In genomic region chr5:178470693-178471025, GRCh38 we compare ENCODE assay signal across 24 cellular contexts.
"Had no signal": no experiment of that assay in that cellular context is flagged by ENCODE, and none has a peak within 500 bp of the region (broad histone marks: within the 10 kb centered on the region; RNA-seq: fewer than 3 reads in every experiment).

No MANE protein-coding gene starts in this region.

- H3K4me3 Mint-ChIP-seq: dendritic cell treated with granulocyte-macrophage colony-stimulating factor and Interleukin-4, amounts not matched to agents 40 ng/mL and 50 ng/mL, for 4 days; endodermal cell; naive thymus-derived CD8-positive, alpha-beta T cell; stimulated activated effector memory CD8-positive, alpha-beta T cell treated with anti-CD3 and anti-CD28 coated beads, Interleukin-12 subunit alpha, Interleukin-12 subunit beta, amount 100 ng/mL, for 72 hours had no signal

- H3K36me3 Mint-ChIP-seq: naive thymus-derived CD8-positive, alpha-beta T cell; stimulated activated effector memory CD8-positive, alpha-beta T cell treated with anti-CD3 and anti-CD28 coated beads, Interleukin-12 subunit alpha, Interleukin-12 subunit beta, amount 100 ng/mL, for 72 hours had no signal

- H3K27ac Mint-ChIP-seq: dendritic cell treated with granulocyte-macrophage colony-stimulating factor and Interleukin-4, amounts not matched to agents 40 ng/mL and 50 ng/mL, for 4 days; stimulated activated effector memory CD8-positive, alpha-beta T cell treated with anti-CD3 and anti-CD28 coated beads, Interleukin-12 subunit alpha, Interleukin-12 subunit beta, amount 100 ng/mL, for 72 hours had no signal

- H3K9me3 ChIP-seq: colonic mucosa, prostate gland, thyroid gland, vagina had no signal

- H2AFZ ChIP-seq: parathyroid adenoma had no signal

- H3K27me3 ChIP-seq: colonic mucosa, gastrocnemius medialis, right atrium auricular region, stomach, thyroid gland, vagina had no signal

- H3K4me1 ChIP-seq: colonic mucosa, gastrocnemius medialis had no signal

- ATAC-seq: esophagus mucosa; gastrocnemius medialis; naive thymus-derived CD8-positive, alpha-beta T cell; sciatic nerve; stimulated activated effector memory CD8-positive, alpha-beta T cell treated with anti-CD3 and anti-CD28 coated beads, Interleukin-12 subunit alpha, Interleukin-12 subunit beta, amount 100 ng/mL, for 72 hours had no signal

- DNase-seq: colonic mucosa; effector CD8-positive, alpha-beta T cell; foreskin fibroblast; gastrocnemius medialis; mesenchymal stem cell; naive thymus-derived CD8-positive, alpha-beta T cell; stimulated activated CD4-positive, alpha-beta T cell treated with anti-CD3 and anti-CD28 coated beads, Interleukin-12 subunit alpha, Interleukin-12 subunit beta, amount 100 ng/mL, for 4 hours; stimulated activated CD4-positive, alpha-beta T cell treated with anti-CD3 and anti-CD28 coated beads, Interleukin-1b, Interleukin-23, amount 100 ng/mL, for 48 hours; stimulated activated CD4-positive, alpha-beta T cell treated with anti-CD3 and anti-CD28 coated beads, Interleukin-4, amount 100 ng/mL, for 1 hour; stimulated activated naive CD4-positive, alpha-beta T cell treated with Interleukin-2 at 50 U/mL for 16 hours; stomach; thyroid gland; trophoblast cell had no signal

- H3K4me3 ChIP-seq: colonic mucosa, gastrocnemius medialis, prostate gland, right atrium auricular region, smooth muscle cell, stomach, thyroid gland, vagina had no signal

- H3K27ac ChIP-seq: colonic mucosa, epithelial cell of prostate, gastrocnemius medialis, parathyroid adenoma, prostate gland, right atrium auricular region, stomach, thyroid gland, vagina had no signal

- H3K4me1 Mint-ChIP-seq: stimulated activated effector memory CD8-positive, alpha-beta T cell treated with anti-CD3 and anti-CD28 coated beads, Interleukin-12 subunit alpha, Interleukin-12 subunit beta, amount 100 ng/mL, for 72 hours had no signal

- H3K4me2 ChIP-seq: smooth muscle cell had no signal

- H3K9ac ChIP-seq: parathyroid adenoma had no signal

- H3K79me2 ChIP-seq: parathyroid adenoma had no signal

- H3K9me3 Mint-ChIP-seq: dendritic cell treated with granulocyte-macrophage colony-stimulating factor and Interleukin-4, amounts not matched to agents 40 ng/mL and 50 ng/mL, for 4 days; stimulated activated effector memory CD8-positive, alpha-beta T cell treated with anti-CD3 and anti-CD28 coated beads, Interleukin-12 subunit alpha, Interleukin-12 subunit beta, amount 100 ng/mL, for 72 hours had no signal

- H3K36me3 ChIP-seq: colonic mucosa, gastrocnemius medialis, prostate gland, right atrium auricular region, stomach, thyroid gland, vagina had no signal
